8 cellular contexts compared by ENCODE assay signal in genomic region chr16:396199-396598, GRCh38. TPM values are rescaled to one million over a fixed set of nuclear protein-coding genes. Genes with fewer than 3 reads are reported as not detected.
A peak's percentile ranks its signal among the peaks of the same experiment; 100 is the strongest.
DNase-seq lines count a peak whose midpoint lies in the region; ATAC-seq and TF ChIP-seq lines count a peak whose summit lies in the region.

No MANE protein-coding gene starts in this region.

- H3F3A ChIP-seq in Loucy (ENCODE audit: low read depth): 0 out of 2 replicates have a peak, but pooled peaks cover 3% of the 10 kb centered on the region

- H3K27me3 ChIP-seq in Loucy (ENCODE audit: insufficient read depth, low read length, poor library complexity, severe bottlenecking) (no peaks in the 10 kb centered on the region), breast epithelium (no peaks in the 10 kb centered on the region), osteoblast (ENCODE audit: insufficient read depth, low read length) (no peaks in the 10 kb centered on the region)

- in situ Hi-C loops in Caki2 (cut with HindIII; ENCODE audit: low pct_unique_long_range_greater_than_20kb, low sequenced_read_pairs): no loop called here

- H3K9me2 ChIP-seq in Loucy (replicated peaks; ENCODE audit: low read depth, low read length): no peaks in the 10 kb centered on the region

- H2AFZ ChIP-seq in Loucy (ENCODE audit: low read length) (peak overlapping the region; percentile 95), osteoblast (ENCODE audit: low read length) (peak overlapping the region; percentile 92)

- peak overlapping the region; percentile 85 for H3K4me3 ChIP-seq in Loucy (ENCODE audit: low read length, poor library complexity, severe bottlenecking)
- peak overlapping the region; percentile 56 to 96 (median 72) for H3K4me3 ChIP-seq in breast epithelium
- H3K4me3 ChIP-seq in osteoblast (ENCODE audit: insufficient read depth, low read length): peak overlapping the region; percentile 66

- H3K9ac ChIP-seq in Loucy (ENCODE audit: low read depth, low read length, poor library complexity, severe bottlenecking): peak overlapping the region; percentile 73

- H4K20me1 ChIP-seq in Loucy (ENCODE audit: insufficient read depth, low read length, poor library complexity, severe bottlenecking) (no peaks in the 10 kb centered on the region), osteoblast (ENCODE audit: insufficient read depth, low read length) (peaks cover 7% of the 10 kb centered on the region)

- intact Hi-C loops in breast epithelium (cut with DNase I; ENCODE audit: low total_unique reads): no loop called here

- H3K36me3 ChIP-seq in Loucy (ENCODE audit: insufficient read depth, low read length) (no peaks in the 10 kb centered on the region), breast epithelium (no peaks in the 10 kb centered on the region), osteoblast (ENCODE audit: insufficient read depth, low read length) (peaks cover 6% of the 10 kb centered on the region)

- H3K4me1 ChIP-seq in Loucy (ENCODE audit: insufficient read depth, low read length, poor library complexity, severe bottlenecking) (peaks cover 4% of the 10 kb centered on the region), breast epithelium (no peaks in the 10 kb centered on the region), osteoblast (ENCODE audit: insufficient read depth, low read length) (peaks cover 6% of the 10 kb centered on the region)

- peak; percentile 47 for DNase-seq in Caki2 (ENCODE audit: low read depth)
- DNase-seq in breast epithelium (ENCODE audit: low spot score in 2 of 2): no peak
- no peak for DNase-seq in osteoblast (ENCODE audit: insufficient read length, low spot score, missing footprints)
- DNase-seq in hypothalamus (lab: John Stamatoyannopoulos, UW): no peak
- DNase-seq in NCI-H446 (lab: John Stamatoyannopoulos, UW): no peak

- TF ChIP-seq POLR2A in breast epithelium (IDR thresholded peaks at IDR 0.05): no peak

- ATAC-seq in GM19397 (IDR thresholded peaks at IDR 0.05; ENCODE audit: unreplicated experiment) (no peak), GM19463 (IDR thresholded peaks at IDR 0.05; ENCODE audit: unreplicated experiment) (no peak)

- TF ChIP-seq CTCF in Loucy (conservative IDR thresholded peaks at IDR 0.05; ENCODE audit: low read length): no peak
- no peak for TF ChIP-seq CTCF in breast epithelium (IDR thresholded peaks at IDR 0.05)
- TF ChIP-seq CTCF in osteoblast (IDR thresholded peaks at IDR 0.05; ENCODE audit: extremely low read depth, low read depth, low read length): no peak

- H3K27ac ChIP-seq in breast epithelium (peak overlapping the region; percentile 73 to 91), osteoblast (ENCODE audit: low read depth, low read length) (no peak overlapping the region)

- H3K79me2 ChIP-seq in Loucy (ENCODE audit: insufficient read depth, low read length) (no peaks in the 10 kb centered on the region), osteoblast (ENCODE audit: insufficient read depth, low read length) (peaks cover 7% of the 10 kb centered on the region)

- H3K9me3 ChIP-seq in Loucy (ENCODE audit: insufficient read depth, low read depth, low read length): no peaks in the 10 kb centered on the region
- H3K9me3 ChIP-seq in breast epithelium: no peaks in the 10 kb centered on the region
- H3K9me3 ChIP-seq in osteoblast (ENCODE audit: low read depth, low read length): no peaks in the 10 kb centered on the region

- H3K4me2 ChIP-seq in Loucy (ENCODE audit: low read depth, low read length, poor library complexity, severe bottlenecking) (peak overlapping the region; percentile 89), osteoblast (ENCODE audit: insufficient read depth, low read length) (peak overlapping the region; percentile 89)

RNA-seq across cellular contexts. Expression of gene NME4, which starts 0.8 kb away (rescaled TPM):
- total RNA-seq in Caki2 (2014; rRNA removed; shearing (Covaris generic); ENCODE audit: low replicate concordance): 42.0 and 59.6 TPM in 2 replicates
- total RNA-seq in breast epithelium: 100 to 1,000 TPM in 1 of 3 donors, 10 to 100 TPM in 2; 46.5 to 118 (median 78.0) TPM
- total RNA-seq in osteoblast: 77.2 and 83.6 TPM in 2 replicates

RNA-seq across cellular contexts. Expression of gene DECR2, which starts 5.5 kb away (rescaled TPM):
- 9.8 and 33.7 TPM in 2 replicates for total RNA-seq in Caki2 (2014; rRNA removed; shearing (Covaris generic); ENCODE audit: low replicate concordance)
- total RNA-seq in breast epithelium (10 to 100 TPM; 19.4 to 30.5 (median 28.7) TPM), osteoblast (18.1 and 24.5 TPM in 2 replicates)

RNA-seq across cellular contexts. Expression of gene PGAP6, which starts 14.4 kb away (rescaled TPM):
- total RNA-seq in Caki2 (2014; rRNA removed; shearing (Covaris generic); ENCODE audit: low replicate concordance): 100.0 and 111 TPM in 2 replicates
- total RNA-seq in breast epithelium: 10 to 100 TPM; 24.5 to 49.5 (median 36.7) TPM
- 40.1 and 54.3 TPM in 2 replicates for total RNA-seq in osteoblast

RNA-seq across cellular contexts. Expression of gene MRPL28, which starts 25.9 kb away (rescaled TPM):
- total RNA-seq in Caki2 (2014; rRNA removed; shearing (Covaris generic); ENCODE audit: low replicate concordance): 320 and 357 TPM in 2 replicates
- total RNA-seq in breast epithelium (10 to 100 TPM; 67.0 to 78.7 (median 69.0) TPM), osteoblast (50.7 and 55.4 TPM in 2 replicates)

RNA-seq across cellular contexts. Expression of gene RAB11FIP3, which starts 29.2 kb away (rescaled TPM):
- total RNA-seq in Caki2 (2014; rRNA removed; shearing (Covaris generic); ENCODE audit: low replicate concordance): 37.5 and 77.1 TPM in 2 replicates
- 10 to 100 TPM; 22.0 to 44.6 (median 24.5) TPM for total RNA-seq in breast epithelium
- total RNA-seq in osteoblast: 22.7 and 25.3 TPM in 2 replicates
